Comparison of ENCODE assay signal across 12 cellular contexts in genomic region chr5:111779260-111780254, GRCh38. TPM values are rescaled to one million over a fixed set of nuclear protein-coding genes. Genes with fewer than 3 reads are reported as not detected.
DNase-seq lines count a peak whose midpoint lies in the region; ATAC-seq and TF ChIP-seq lines count a peak whose summit lies in the region.
"Had no signal": no experiment of that assay in that cellular context is flagged by ENCODE, and none has a peak within 500 bp of the region (broad histone marks: within the 10 kb centered on the region; RNA-seq: fewer than 3 reads in every experiment).

No MANE protein-coding gene starts in this region.

- H3K9me3 ChIP-seq in left ventricle myocardium inferior (replicated peaks) (no peaks in the 10 kb centered on the region), Caco-2 (no peaks in the 10 kb centered on the region)

- H3K4me3 ChIP-seq in left ventricle myocardium inferior (no peak overlapping the region), Caco-2 (ENCODE audit: low read depth, low read length) (no peak overlapping the region)
- H3K4me3 ChIP-seq: lung had no signal

- CTCF ChIA-PET in Caco-2 (lab: Charles Lee), result no interaction called here

- no peak overlapping the region for H3K4me3 Mint-ChIP-seq in Caco-2 (ENCODE audit: unreplicated experiment)
- H3K4me3 Mint-ChIP-seq: activated CD8-positive, alpha-beta memory T cell treated with anti-CD3 and anti-CD28 coated beads, Interleukin-2, amount 10 ng/mL, durations not matched to agents 7 days and 5 days; stimulated activated naive B cell treated with anti-CD40 and anti-IgM and Interleukin-4, amounts not matched to agents 10 μg/mL and 1 μg/mL and 100 μg/mL, for 72 hours had no signal

- DNase-seq in left cardiac atrium (peak; percentile 46), left ventricle myocardium inferior (no peak), NCI-H69 (lab: John Stamatoyannopoulos, UW) (peak; percentile 58), fibroblast of gingiva (ENCODE audit: low read depth) (peak; percentile 19), Caco-2 (no peak), RKO (ENCODE audit: low spot score) (no peak)
- DNase-seq: activated CD8-positive, alpha-beta memory T cell treated with anti-CD3 and anti-CD28 coated beads, Interleukin-2, amount 10 ng/mL, durations not matched to agents 7 days and 5 days; effector CD4-positive, alpha-beta T cell; stimulated activated naive B cell treated with anti-CD40 and anti-IgM and Interleukin-4, amounts not matched to agents 10 μg/mL and 1 μg/mL and 100 μg/mL, for 72 hours had no signal

- H3K27me3 Mint-ChIP-seq in Caco-2 (ENCODE audit: insufficient read depth, unreplicated experiment), result peaks cover 16% of the 10 kb centered on the region

- H3K4me1 ChIP-seq in left ventricle myocardium inferior (peaks cover 12% of the 10 kb centered on the region), Caco-2 (no peaks in the 10 kb centered on the region)

- H3K36me3 Mint-ChIP-seq in Caco-2 (ENCODE audit: insufficient read depth, unreplicated experiment), result no peaks in the 10 kb centered on the region
- H3K36me3 Mint-ChIP-seq: activated CD8-positive, alpha-beta memory T cell treated with anti-CD3 and anti-CD28 coated beads, Interleukin-2, amount 10 ng/mL, durations not matched to agents 7 days and 5 days; stimulated activated naive B cell treated with anti-CD40 and anti-IgM and Interleukin-4, amounts not matched to agents 10 μg/mL and 1 μg/mL and 100 μg/mL, for 72 hours had no signal

- intact Hi-C loops in left cardiac atrium (cut with DNase I), result no loop called here
- intact Hi-C loops in left ventricle myocardium inferior (cut with micrococcal nuclease), result no loop called here
- intact Hi-C loops in Caco-2 (cut with micrococcal nuclease; ENCODE audit: unreplicated experiment), result no loop called here

- no peaks in the 10 kb centered on the region for H3K9me3 Mint-ChIP-seq in Caco-2 (ENCODE audit: unreplicated experiment)
- H3K9me3 Mint-ChIP-seq: stimulated activated naive B cell treated with anti-CD40 and anti-IgM and Interleukin-4, amounts not matched to agents 10 μg/mL and 1 μg/mL and 100 μg/mL, for 72 hours had no signal

- H3K27ac ChIP-seq in left ventricle myocardium inferior (replicated peaks), result no peak overlapping the region

- TF ChIP-seq CTCF in left ventricle myocardium inferior (IDR thresholded peaks at IDR 0.05; ENCODE audit: borderline replicate concordance) (no peak), Caco-2 (IDR thresholded peaks at IDR 0.05; ENCODE audit: insufficient read depth in 1 of 2, low read depth in 1 of 2, low read length in 1 of 2, severe bottlenecking in 1 of 2, unreplicated experiment in 1 of 2) (no peak)

- no TSS peak for BruUV-seq in Caco-2 (replicated peaks; lab: Mats Ljungman, UMichigan)

- H3K27me3 ChIP-seq in left ventricle myocardium inferior (ENCODE audit: low read depth) (no peaks in the 10 kb centered on the region), Caco-2 (replicated peaks; ENCODE audit: control insufficient read depth, insufficient read depth, low read length) (no peaks in the 10 kb centered on the region)

- POLR2A ChIA-PET in Caco-2 (lab: Charles Lee), result no interaction called here

- H3K27ac Mint-ChIP-seq in Caco-2 (ENCODE audit: unreplicated experiment), result no peak overlapping the region
- H3K27ac Mint-ChIP-seq: activated CD8-positive, alpha-beta memory T cell treated with anti-CD3 and anti-CD28 coated beads, Interleukin-2, amount 10 ng/mL, durations not matched to agents 7 days and 5 days; stimulated activated naive B cell treated with anti-CD40 and anti-IgM and Interleukin-4, amounts not matched to agents 10 μg/mL and 1 μg/mL and 100 μg/mL, for 72 hours had no signal

- ATAC-seq in left cardiac atrium, result no peak
- ATAC-seq in GM21447 (IDR thresholded peaks at IDR 0.05; ENCODE audit: unreplicated experiment), result no peak
- ATAC-seq in GM18873 (IDR thresholded peaks at IDR 0.05; ENCODE audit: low FRiP score, unreplicated experiment), result no peak
- ATAC-seq: activated CD8-positive, alpha-beta memory T cell treated with anti-CD3 and anti-CD28 coated beads, Interleukin-2, amount 10 ng/mL, durations not matched to agents 7 days and 5 days; stimulated activated naive B cell treated with anti-CD40 and anti-IgM and Interleukin-4, amounts not matched to agents 10 μg/mL and 1 μg/mL and 100 μg/mL, for 72 hours had no signal

- H3K36me3 ChIP-seq in left ventricle myocardium inferior, result no peaks in the 10 kb centered on the region
- H3K36me3 ChIP-seq in Caco-2 (ENCODE audit: control insufficient read depth, insufficient read depth, low read length), result no peaks in the 10 kb centered on the region

- H3K4me1 Mint-ChIP-seq in Caco-2 (ENCODE audit: low read depth, unreplicated experiment), result peaks cover 5% of the 10 kb centered on the region
- H3K4me1 Mint-ChIP-seq: activated CD8-positive, alpha-beta memory T cell treated with anti-CD3 and anti-CD28 coated beads, Interleukin-2, amount 10 ng/mL, durations not matched to agents 7 days and 5 days had no signal

RNA-seq across cellular contexts. Expression of gene NREP, which starts 22.6 kb away (rescaled TPM):
- total RNA-seq in left cardiac atrium, result 10 to 100 TPM; 12.8 to 22.5 TPM
- 27.5 TPM for total RNA-seq in left ventricle myocardium inferior
- 2.3 and 2.4 TPM in 2 replicates for total RNA-seq in Caco-2 (2022)

Comparison
In these comparisons a context has a peak if more than half of its experiments do, and no peak if none do; other contexts are left out.
1. DNase-seq: peak in left cardiac atrium (single experiment), NCI-H69 (single experiment) and fibroblast of gingiva (single experiment); none in left ventricle myocardium inferior (single experiment), Caco-2 (0 of 2) and RKO (single experiment).